Comparison of ENCODE assay signal across 21 cellular contexts in the genomic region with DNA sequence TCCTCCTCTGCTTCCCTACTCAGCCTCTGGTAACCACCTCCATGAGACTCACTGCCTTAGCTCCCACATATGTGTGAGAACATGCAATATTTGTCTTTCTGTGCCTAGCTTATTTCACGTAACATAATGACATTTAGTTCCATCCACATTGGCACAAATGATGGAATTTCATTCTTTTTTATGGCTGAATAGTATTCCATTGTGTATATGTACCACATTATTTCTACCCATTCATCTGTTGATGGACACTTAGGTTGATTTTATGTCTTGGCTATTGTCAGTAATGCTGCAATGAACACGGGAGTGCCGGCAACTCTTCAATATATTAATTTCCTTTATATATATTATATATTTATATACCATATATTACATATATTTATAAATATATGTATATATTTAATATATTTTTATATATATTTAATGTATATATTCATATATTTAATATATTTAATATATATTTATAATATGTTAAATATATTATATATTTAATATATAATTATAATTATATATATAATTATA.
"Had no signal": no experiment of that assay in that cellular context is flagged by ENCODE, and none has a peak within 500 bp of the region (broad histone marks: within the 10 kb centered on the region; RNA-seq: fewer than 3 reads in every experiment).

No MANE protein-coding gene starts in this region.

- H3K4me3 ChIP-seq: left ventricle myocardium inferior, lung, mucosa of descending colon, ovary, right atrium auricular region, right lobe of liver, smooth muscle cell, tibial nerve, uterus had no signal

- H3K4me1 ChIP-seq: left ventricle myocardium inferior, right atrium auricular region, right lobe of liver, tibial nerve, uterus had no signal

- ATAC-seq: mucosa of descending colon; naive thymus-derived CD4-positive, alpha-beta T cell; natural killer cell treated with Interleukin-12 subunit alpha and Interleukin-12 subunit beta and Interleukin-15 and Interleukin-18, amount 100 ng/mL, for 72 hours; right lobe of liver; stimulated activated memory B cell treated with anti-CD40 and anti-IgM and Interleukin-4, amounts not matched to agents 10 μg/mL and 1 μg/mL and 100 μg/mL, for 72 hours; stimulated activated naive CD8-positive, alpha-beta T cell treated with anti-CD3 and anti-CD28 coated beads, Interleukin-15, amount 100 ng/mL, for 72 hours had no signal

- DNase-seq: islet precursor cell; left ventricle myocardium inferior; mesendoderm; mucosa of descending colon; naive thymus-derived CD4-positive, alpha-beta T cell; ovary; right lobe of liver; stimulated activated CD4-positive, alpha-beta T cell treated with anti-CD3 and anti-CD28 coated beads, Interleukin-1b, Interleukin-23, amount 100 ng/mL, for 48 hours; stimulated activated CD4-positive, alpha-beta T cell treated with anti-CD3 and anti-CD28 coated beads, Interleukin-2, amount 100 ng/mL, for 48 hours; stimulated activated CD4-positive, alpha-beta T cell treated with anti-CD3 and anti-CD28 coated beads, Interleukin-4, amount 100 ng/mL, for 4 hours; stimulated activated CD8-positive, alpha-beta memory T cell treated with anti-CD3 and anti-CD28 coated beads, Interleukin-4, amount 100 ng/mL, for 48 hours; stimulated activated naive CD4-positive, alpha-beta T cell treated with Interleukin-2 at 50 U/mL for 16 hours; stimulated activated naive CD8-positive, alpha-beta T cell treated with anti-CD3 and anti-CD28 coated beads, Interleukin-15, amount 100 ng/mL, for 72 hours; substantia nigra; uterus had no signal

- H3K9me3 ChIP-seq: ovary, right lobe of liver, tibial nerve had no signal

- H3K36me3 ChIP-seq: left ventricle myocardium inferior, ovary, right atrium auricular region, right lobe of liver, tibial nerve, uterus had no signal

- H3K27ac ChIP-seq: left ventricle myocardium inferior, ovary, right atrium auricular region, right lobe of liver, tibial nerve, uterus had no signal

- H3K4me2 ChIP-seq: smooth muscle cell had no signal

- H3K27me3 ChIP-seq: ovary, right atrium auricular region, right lobe of liver, tibial nerve had no signal
